In genomic region chr12:123391094-123391426, GRCh38 we compare ENCODE assay signal across 8 cellular contexts. TPM values are rescaled to one million over a fixed set of nuclear protein-coding genes. Genes with fewer than 3 reads are reported as not detected.
DNase-seq lines count a peak whose midpoint lies in the region; ATAC-seq, FAIRE-seq and TF ChIP-seq lines count a peak whose summit lies in the region.
"Not testable (repeated sequence)": the region's sequence is repeated elsewhere in the genome, so short reads cannot be mapped to it uniquely, and the experiment has no call there.

No MANE protein-coding gene starts in this region.

- H3K27me3 Mint-ChIP-seq in IgD-negative memory B cell; activated naive CD8-positive, alpha-beta T cell; effector memory CD8-positive, alpha-beta T cell: not testable (repeated sequence)

- H3K9me1 ChIP-seq in keratinocyte (ENCODE audit: control insufficient read depth, extremely low read depth, insufficient read depth, low read length), result not testable (repeated sequence)

- not testable (repeated sequence) for TF ChIP-seq CTCF in VCaP (conservative IDR thresholded peaks at IDR 0.05); keratinocyte (optimal IDR thresholded peaks at IDR 0.05 in 1 of 3, IDR thresholded peaks at IDR 0.05 in 1 of 3, conservative IDR thresholded peaks at IDR 0.05 in 1 of 3; ENCODE audit: extremely low read depth in 1 of 3, insufficient read depth in 2 of 3, low read length in 3 of 3); osteoblast (IDR thresholded peaks at IDR 0.05; ENCODE audit: extremely low read depth, low read depth, low read length); testis (IDR thresholded peaks at IDR 0.05)

- not testable (repeated sequence) for H3K4me3 ChIP-seq in BLaER1; keratinocyte (ENCODE audit: control insufficient read depth in 2 of 3, extremely low read depth in 1 of 3, insufficient read depth in 2 of 3, low read depth in 1 of 3, low read length in 3 of 3); osteoblast (ENCODE audit: insufficient read depth, low read length); testis

- not testable (repeated sequence) for H3K27ac ChIP-seq in BLaER1; keratinocyte (ENCODE audit: control insufficient read depth, insufficient read depth, low read length); osteoblast (ENCODE audit: low read depth, low read length)
- H3K27ac ChIP-seq in VCaP (peak overlapping the region; percentile 96), testis (peak overlapping the region; percentile 86 to 90)

- H3K9ac ChIP-seq in BLaER1, result 0 out of 2 replicates have a peak overlapping the region, but pooled peaks have one; percentile 91
- H3K9ac ChIP-seq in keratinocyte (ENCODE audit: control insufficient read depth, extremely low read depth, insufficient read depth, low read length), result not testable (repeated sequence)

- not testable (repeated sequence) for H3K36me3 Mint-ChIP-seq in IgD-negative memory B cell; activated naive CD8-positive, alpha-beta T cell
- peaks cover 44% of the 10 kb centered on the region for H3K36me3 Mint-ChIP-seq in effector memory CD8-positive, alpha-beta T cell (ENCODE audit: insufficient read depth)

- not testable (repeated sequence) for TF ChIP-seq POLR2A in testis (IDR thresholded peaks at IDR 0.05)

- H3K4me3 Mint-ChIP-seq in IgD-negative memory B cell, result peak overlapping the region in 3 of 4 donors; percentile 30 to 95 (median 85)
- H3K4me3 Mint-ChIP-seq in activated naive CD8-positive, alpha-beta T cell, result peak overlapping the region; percentile 86
- H3K4me3 Mint-ChIP-seq in effector memory CD8-positive, alpha-beta T cell, result peak overlapping the region; percentile 78 to 91

- ATAC-seq in effector memory CD8-positive, alpha-beta T cell (replicated peaks), result peak; percentile 22

- not testable (repeated sequence) for DNase-seq in effector memory CD8-positive, alpha-beta T cell; keratinocyte (ENCODE audit: low read depth, low spot score); osteoblast (ENCODE audit: insufficient read length, low spot score, missing footprints); testis

- H3K4me1 ChIP-seq in BLaER1, result peaks cover 35% of the 10 kb centered on the region
- peaks cover 21% of the 10 kb centered on the region for H3K4me1 ChIP-seq in keratinocyte (ENCODE audit: control insufficient read depth, extremely low read depth, insufficient read depth, low read length)
- peaks cover 27% of the 10 kb centered on the region for H3K4me1 ChIP-seq in osteoblast (ENCODE audit: insufficient read depth, low read length)
- H3K4me1 ChIP-seq in testis, result peaks cover 24% of the 10 kb centered on the region

- H3K4me1 Mint-ChIP-seq in IgD-negative memory B cell, result peaks cover 18 to 24% (median 20%) of the 10 kb centered on the region in 3 donors
- H3K4me1 Mint-ChIP-seq in activated naive CD8-positive, alpha-beta T cell (ENCODE audit: low read depth), result peaks cover 33% of the 10 kb centered on the region
- H3K4me1 Mint-ChIP-seq in effector memory CD8-positive, alpha-beta T cell (ENCODE audit: low read depth in 2 of 2), result peaks cover 30 to 45% of the 10 kb centered on the region in 2 donors

- not testable (repeated sequence) for H3K27me3 ChIP-seq in BLaER1; keratinocyte (ENCODE audit: control insufficient read depth, extremely low read depth, insufficient read depth, low read length); osteoblast (ENCODE audit: insufficient read depth, low read length); testis

- dilution Hi-C loops in keratinocyte (cut with MboI; ENCODE audit: extremely low pct_ligation_motif_present, low sequenced_read_pairs), result not testable (repeated sequence)

- peak overlapping the region; percentile 88; the same call in 1 of the 2 replicates for H3K4me2 ChIP-seq in BLaER1
- H3K4me2 ChIP-seq in keratinocyte (ENCODE audit: control insufficient read depth, extremely low read depth, insufficient read depth, low read depth, low read length), result peak overlapping the region; percentile 84
- peak overlapping the region; percentile 79 for H3K4me2 ChIP-seq in osteoblast (ENCODE audit: insufficient read depth, low read length)

- not testable (repeated sequence) for H3K9me3 ChIP-seq in BLaER1; keratinocyte (ENCODE audit: control insufficient read depth, low read depth, low read length); osteoblast (ENCODE audit: low read depth, low read length); testis

- not testable (repeated sequence) for FAIRE-seq in keratinocyte (lab: Jason Lieb, UNC)

- intact Hi-C loops in testis (cut with DNase I; ENCODE audit: low total_unique reads), result not testable (repeated sequence)

- H4K20me1 ChIP-seq in BLaER1, result peaks cover 62% of the 10 kb centered on the region
- not testable (repeated sequence) for H4K20me1 ChIP-seq in keratinocyte (ENCODE audit: control insufficient read depth, extremely low read depth, insufficient read depth, low read length)
- H4K20me1 ChIP-seq in osteoblast (ENCODE audit: insufficient read depth, low read length), result peaks cover 16% of the 10 kb centered on the region

- peak overlapping the region in 2 of 3 donors; percentile 33 to 88 for H3K27ac Mint-ChIP-seq in IgD-negative memory B cell
- H3K27ac Mint-ChIP-seq in activated naive CD8-positive, alpha-beta T cell, result not testable (repeated sequence)
- H3K27ac Mint-ChIP-seq in effector memory CD8-positive, alpha-beta T cell, result peak overlapping the region in 1 of 2 donors; percentile 94

- not testable (repeated sequence) for H2AFZ ChIP-seq in keratinocyte (ENCODE audit: control insufficient read depth, low read length); osteoblast (ENCODE audit: low read length)

- not testable (repeated sequence) for H3K9me3 Mint-ChIP-seq in IgD-negative memory B cell; activated naive CD8-positive, alpha-beta T cell (ENCODE audit: low read depth); effector memory CD8-positive, alpha-beta T cell

- H3K79me2 ChIP-seq in keratinocyte (ENCODE audit: control insufficient read depth, insufficient read depth, low read length) (peaks cover 60% of the 10 kb centered on the region), osteoblast (ENCODE audit: insufficient read depth, low read length) (peaks cover 87% of the 10 kb centered on the region)

- H3K36me3 ChIP-seq in BLaER1 (peaks cover 56% of the 10 kb centered on the region), keratinocyte (ENCODE audit: control insufficient read depth in 2 of 2, extremely low read depth in 1 of 2, insufficient read depth in 2 of 2, low read length in 2 of 2) (peaks cover 24 to 29% of the 10 kb centered on the region in 2 experiments), osteoblast (ENCODE audit: insufficient read depth, low read length) (peaks cover 47% of the 10 kb centered on the region)
- not testable (repeated sequence) for H3K36me3 ChIP-seq in testis (ENCODE audit: low read depth, missing control alignments)

- WGBS in testis, 2 donors, result 56 to 66% methylated on average over 11 of the region's 11 CpGs

RNA-seq across cellular contexts. Expression of gene KMT5A, which starts 7.1 kb away (rescaled TPM):
- polyA plus RNA-seq in IgD-negative memory B cell, result 3.0 TPM
- 19.4 to 39.2 TPM (median 28.6 TPM) in 3 replicates for polyA plus RNA-seq in keratinocyte
- 38.0 TPM for polyA plus RNA-seq in keratinocyte (2011; ENCODE audit: low read depth)
- polyA plus RNA-seq in keratinocyte (2011; cell fraction: cytosol; rRNA removed), result 32.0 and 35.0 TPM in 2 replicates
- polyA plus RNA-seq in keratinocyte (2011; cell fraction: nucleus; rRNA removed), result 32.9 and 35.2 TPM in 2 replicates
- 28.7 and 34.0 TPM in 2 replicates for polyA plus RNA-seq in keratinocyte (2012; ENCODE audit: low replicate concordance)
- polyA minus RNA-seq in keratinocyte, result 11.3 to 18.4 TPM (median 18.2 TPM) in 3 replicates
- 21.7 TPM for polyA minus RNA-seq in keratinocyte (2011; cell fraction: cytosol; rRNA and poly(A)+ RNA removed)
- polyA minus RNA-seq in keratinocyte (2011; cell fraction: nucleus; rRNA and poly(A)+ RNA removed), result 10.3 and 15.3 TPM in 2 replicates
- total RNA-seq in osteoblast, result 49.6 and 51.0 TPM in 2 replicates
- total RNA-seq in testis, result 10 to 100 TPM; 25.3 to 28.3 TPM
- polyA plus RNA-seq in testis (ENCODE audit: insufficient read depth, low read depth, low replicate concordance), result 25.2 TPM

RNA-seq across cellular contexts. Expression of gene SBNO1, which starts 26.4 kb away (rescaled TPM):
- polyA plus RNA-seq in IgD-negative memory B cell, result 25.3 TPM
- polyA plus RNA-seq in keratinocyte, result 11.0 to 18.4 TPM (median 12.0 TPM) in 3 replicates
- 40.5 TPM for polyA plus RNA-seq in keratinocyte (2011; ENCODE audit: low read depth)
- polyA plus RNA-seq in keratinocyte (2011; cell fraction: cytosol; rRNA removed), result 7.3 and 11.4 TPM in 2 replicates
- 11.7 and 15.2 TPM in 2 replicates for polyA plus RNA-seq in keratinocyte (2011; cell fraction: nucleus; rRNA removed)
- 19.2 and 21.2 TPM in 2 replicates for polyA plus RNA-seq in keratinocyte (2012; ENCODE audit: low replicate concordance)
- 9.0 to 42.9 TPM (median 18.4 TPM) in 3 replicates for polyA minus RNA-seq in keratinocyte
- 14.4 TPM for polyA minus RNA-seq in keratinocyte (2011; cell fraction: cytosol; rRNA and poly(A)+ RNA removed)
- polyA minus RNA-seq in keratinocyte (2011; cell fraction: nucleus; rRNA and poly(A)+ RNA removed), result 14.5 and 32.3 TPM in 2 replicates
- total RNA-seq in osteoblast, result 28.6 and 30.4 TPM in 2 replicates
- 10 to 100 TPM; 91.4 TPM for total RNA-seq in testis
- polyA plus RNA-seq in testis (ENCODE audit: insufficient read depth, low read depth, low replicate concordance), result 114 TPM

RNA-seq across cellular contexts. Expression of gene RILPL2, which starts 45.4 kb away (rescaled TPM):
- 14.3 TPM for polyA plus RNA-seq in IgD-negative memory B cell
- polyA plus RNA-seq in keratinocyte, result 2.1 to 3.6 TPM (median 3.2 TPM) in 3 replicates
- 0.79 TPM for polyA plus RNA-seq in keratinocyte (2011; ENCODE audit: low read depth)
- polyA plus RNA-seq in keratinocyte (2011; cell fraction: cytosol; rRNA removed), result 3.3 TPM in 2 replicates
- polyA plus RNA-seq in keratinocyte (2011; cell fraction: nucleus; rRNA removed), result 2.0 TPM in 2 replicates
- 1.4 and 3.8 TPM in 2 replicates for polyA plus RNA-seq in keratinocyte (2012; ENCODE audit: low replicate concordance)
- 1.1 to 1.7 TPM (median 1.3 TPM) in 3 replicates for polyA minus RNA-seq in keratinocyte
- polyA minus RNA-seq in keratinocyte (2011; cell fraction: cytosol; rRNA and poly(A)+ RNA removed), result 1.5 TPM
- polyA minus RNA-seq in keratinocyte (2011; cell fraction: nucleus; rRNA and poly(A)+ RNA removed), result 0.53 and 0.70 TPM in 2 replicates
- total RNA-seq in osteoblast, result 5.1 and 5.3 TPM in 2 replicates
- 1 to 10 TPM; 2.2 to 2.8 TPM for total RNA-seq in testis
- 3.6 TPM for polyA plus RNA-seq in testis (ENCODE audit: insufficient read depth, low read depth, low replicate concordance)
